8 cellular contexts compared by ENCODE assay signal in the genomic region with DNA sequence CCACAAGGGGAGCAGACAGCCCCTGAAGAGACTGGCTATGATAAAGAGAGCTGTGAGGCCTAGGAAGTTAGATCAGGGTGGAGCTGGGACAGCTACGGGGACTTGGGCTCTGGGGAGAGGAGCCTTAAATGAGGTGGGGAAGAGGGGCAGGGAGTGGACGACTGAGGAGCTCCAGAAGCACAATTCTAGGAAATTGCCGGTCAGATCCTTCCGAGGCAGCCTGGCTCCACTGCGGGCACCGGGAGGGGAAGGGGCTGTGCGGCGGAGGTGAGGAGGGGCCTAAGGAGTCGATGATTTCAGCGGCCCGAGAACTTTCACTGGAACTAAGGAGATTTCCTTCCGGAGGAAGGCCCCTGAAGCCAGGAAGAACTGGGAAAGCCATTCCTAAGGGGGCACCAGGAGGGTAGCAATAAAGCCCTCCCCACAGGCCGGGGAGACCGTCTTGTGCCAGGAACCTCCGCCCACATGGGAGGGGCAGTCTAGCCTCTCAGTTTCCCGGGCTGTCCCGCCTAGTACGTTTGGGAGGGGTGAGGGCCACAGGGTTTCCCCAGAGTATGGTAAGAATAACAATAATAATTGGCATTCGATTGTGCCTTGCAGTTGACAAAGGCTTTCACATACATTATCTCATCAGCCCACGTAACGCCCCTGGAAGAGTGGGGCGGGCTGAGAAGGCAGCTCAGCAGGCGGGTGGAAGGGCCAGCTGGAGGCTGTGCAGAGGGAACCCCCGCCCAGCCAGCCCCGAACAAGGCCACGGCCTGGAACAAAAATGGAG. TPM values are rescaled to one million over a fixed set of nuclear protein-coding genes. Genes with fewer than 3 reads are reported as not detected.
DNase-seq lines count a peak whose midpoint lies in the region; ATAC-seq and TF ChIP-seq lines count a peak whose summit lies in the region.

No MANE protein-coding gene starts in this region.

- no peaks in the 10 kb centered on the region for H3K9me3 Mint-ChIP-seq in nephron progenitor cell

- TF ChIP-seq CTCF in nephron progenitor cell (IDR thresholded peaks at IDR 0.05) (no peak), GM20000 (IDR thresholded peaks at IDR 0.05; ENCODE audit: extremely low read depth, missing control alignments) (no peak)

- peak overlapping the region; percentile 96 for H3K27ac Mint-ChIP-seq in nephron progenitor cell

- no peaks in the 10 kb centered on the region for H3K36me3 Mint-ChIP-seq in nephron progenitor cell (ENCODE audit: low read depth)

- H3K27me3 ChIP-seq in aorta (ENCODE audit: control insufficient read depth in 1 of 2, insufficient read depth in 2 of 2, low read length in 1 of 2), result no peaks in the 10 kb centered on the region

- H3K27me3 Mint-ChIP-seq in nephron progenitor cell (ENCODE audit: low read depth, poor library complexity), result peaks cover 9% of the 10 kb centered on the region

- H3K9me3 ChIP-seq in aorta (ENCODE audit: control insufficient read depth, low read length), result no peaks in the 10 kb centered on the region

- intact Hi-C loops in aorta (cut with DNase I), result loop anchor here (1.0 to 5.0 kb wide), 2 partner anchors 29 to 49 kb away; no protein-coding TSS in a partner anchor

- H3K4me3 ChIP-seq in aorta (ENCODE audit: low read length in 2 of 2), result no peak overlapping the region

- peak overlapping the region; percentile 96 to 97 for H3K27ac ChIP-seq in aorta (ENCODE audit: low read depth in 1 of 2, low read length in 2 of 2)

- H3K4me1 Mint-ChIP-seq in nephron progenitor cell, result peaks cover 32% of the 10 kb centered on the region

- DNase-seq in stimulated activated CD4-positive, alpha-beta T cell treated with anti-CD3 and anti-CD28 coated beads, Interleukin-15, amount 100 ng/mL, for 24 hours, result peak; percentile 12
- DNase-seq in stimulated activated CD4-positive, alpha-beta T cell treated with anti-CD3 and anti-CD28 coated beads, Interleukin-4, amount 100 ng/mL, for 4 hours, result no peak
- DNase-seq in glomerular endothelial cell (ENCODE audit: extremely low read depth, low read depth, low spot score) (peak; percentile 67), nephron progenitor cell (peak; percentile 28), aorta (peak; percentile 92 to 94), RPMI8226 (no peak), GM20000 (ENCODE audit: low spot score) (no peak), SW480 (ENCODE audit: low spot score) (no peak)

- peaks cover 0 to 3% of the 10 kb centered on the region in 2 donors for H3K4me1 ChIP-seq in aorta (ENCODE audit: control insufficient read depth in 1 of 2, insufficient read depth in 2 of 2, low read length in 2 of 2)

- H3K36me3 ChIP-seq in aorta (ENCODE audit: control insufficient read depth in 1 of 2, insufficient read depth in 2 of 2, low read length in 1 of 2), result no peaks in the 10 kb centered on the region

- 1 to 3% methylated on average over 26 of the region's 26 CpGs for WGBS in aorta, 2 donors

- peak overlapping the region; percentile 54 for H3K4me3 Mint-ChIP-seq in nephron progenitor cell

- ATAC-seq in aorta (ENCODE audit: low FRiP score), result peak; percentile 91

RNA-seq across cellular contexts. Expression of a gene that starts 19.6 kb away (rescaled TPM):
- 4.2 and 13.0 TPM in 2 replicates for total RNA-seq in glomerular endothelial cell
- 100 to 1,000 TPM; 116 to 168 TPM for total RNA-seq in aorta
- polyA plus RNA-seq in aorta, result 100 to 1,000 TPM in 1 of 2 donors, 10 to 100 TPM in 1; 39.4 to 110 TPM

RNA-seq across cellular contexts. Expression of a gene that starts 27.3 kb away (rescaled TPM):
- total RNA-seq in glomerular endothelial cell (179 and 241 TPM in 2 replicates), aorta (10 to 100 TPM; 70.6 to 82.9 TPM)
- 10 to 100 TPM; 67.0 to 72.8 TPM for polyA plus RNA-seq in aorta

RNA-seq across cellular contexts. Expression of a gene that starts 29.8 kb away (rescaled TPM):
- total RNA-seq in glomerular endothelial cell, result 40.3 and 48.9 TPM in 2 replicates
- 10 to 100 TPM; 52.2 to 76.7 TPM for total RNA-seq in aorta
- polyA plus RNA-seq in aorta, result 100 to 1,000 TPM in 1 of 2 donors, 10 to 100 TPM in 1; 10.9 to 101 TPM

RNA-seq across cellular contexts. Expression of a gene that starts 39.6 kb away (rescaled TPM):
- total RNA-seq in glomerular endothelial cell, result 41.4 and 56.2 TPM in 2 replicates
- total RNA-seq in aorta, result 10 to 100 TPM; 30.4 to 35.4 TPM
- 10 to 100 TPM; 52.6 to 55.6 TPM for polyA plus RNA-seq in aorta

Comparison
In these comparisons a context has a peak if more than half of its experiments do, and no peak if none do; other contexts are left out.
1. DNase-seq: peak in stimulated activated CD4-positive, alpha-beta T cell treated with anti-CD3 and anti-CD28 coated beads, Interleukin-15, amount 100 ng/mL, for 24 hours (single experiment), glomerular endothelial cell (single experiment), nephron progenitor cell (single experiment) and aorta (2 of 2); none in stimulated activated CD4-positive, alpha-beta T cell treated with anti-CD3 and anti-CD28 coated beads, Interleukin-4, amount 100 ng/mL, for 4 hours (0 of 2), RPMI8226 (single experiment), GM20000 (single experiment) and SW480 (single experiment).